In genomic region chr2:14554829-14555580, GRCh38 we compare ENCODE assay signal across 19 cellular contexts.
"Had no signal": no experiment of that assay in that cellular context is flagged by ENCODE, and none has a peak within 500 bp of the region (broad histone marks: within the 10 kb centered on the region; RNA-seq: fewer than 3 reads in every experiment).

No MANE protein-coding gene starts in this region.

- DNase-seq: activated CD4-positive, alpha-beta T cell treated with anti-CD3 and anti-CD28 coated beads, Interleukin-2, amount 10 ng/mL, durations not matched to agents 7 days and 5 days; activated CD8-positive, alpha-beta memory T cell treated with anti-CD3 and anti-CD28 coated beads, Interleukin-2, amount 50 U/mL, for 48 hours; activated gamma-delta T cell treated with Interleukin-2 at 50 U/mL for 16 hours; activated naive CD8-positive, alpha-beta T cell treated with anti-CD3 and anti-CD28 coated beads for 36 hours; activated T-cell treated with anti-CD3 and anti-CD28 coated beads, Interleukin-2, amount 50 U/mL, for 48 hours; amniotic stem cell; effector memory CD8-positive, alpha-beta T cell; heart right ventricle; immature natural killer cell; mesenchymal stem cell; stimulated activated CD4-positive, alpha-beta T cell treated with anti-CD3 and anti-CD28 coated beads, Interleukin-12 subunit alpha, Interleukin-12 subunit beta, amount 100 ng/mL, for 4 hours; stimulated activated CD4-positive, alpha-beta T cell treated with anti-CD3 and anti-CD28 coated beads, Interleukin-1b, Interleukin-23, amount 100 ng/mL, for 48 hours; stimulated activated CD8-positive, alpha-beta memory T cell treated with anti-CD3 and anti-CD28 coated beads, Interleukin-4, amount 100 ng/mL, for 48 hours; stimulated activated naive CD4-positive, alpha-beta T cell; T1000 had no signal

- H3K27me3 Mint-ChIP-seq: activated CD4-positive, alpha-beta T cell treated with anti-CD3 and anti-CD28 coated beads, Interleukin-2, amount 10 ng/mL, durations not matched to agents 7 days and 5 days; activated naive CD8-positive, alpha-beta T cell treated with anti-CD3 and anti-CD28 coated beads for 36 hours; effector memory CD8-positive, alpha-beta T cell had no signal

- H3K27ac Mint-ChIP-seq: activated CD4-positive, alpha-beta T cell treated with anti-CD3 and anti-CD28 coated beads, Interleukin-2, amount 10 ng/mL, durations not matched to agents 7 days and 5 days; activated naive CD8-positive, alpha-beta T cell treated with anti-CD3 and anti-CD28 coated beads for 36 hours; effector memory CD8-positive, alpha-beta T cell; immature natural killer cell; nephron had no signal

- H3K36me3 ChIP-seq: cardiac muscle cell, heart right ventricle, vagina had no signal

- H3K4me1 ChIP-seq: heart right ventricle had no signal

- H3K27ac ChIP-seq: cardiac muscle cell, heart right ventricle, vagina had no signal

- H3K27me3 ChIP-seq: cardiac muscle cell, vagina had no signal

- H3K4me1 Mint-ChIP-seq: activated CD4-positive, alpha-beta T cell treated with anti-CD3 and anti-CD28 coated beads, Interleukin-2, amount 10 ng/mL, durations not matched to agents 7 days and 5 days; activated naive CD8-positive, alpha-beta T cell treated with anti-CD3 and anti-CD28 coated beads for 36 hours; immature natural killer cell had no signal

- H3K4me3 Mint-ChIP-seq: activated CD4-positive, alpha-beta T cell treated with anti-CD3 and anti-CD28 coated beads, Interleukin-2, amount 10 ng/mL, durations not matched to agents 7 days and 5 days; activated naive CD8-positive, alpha-beta T cell treated with anti-CD3 and anti-CD28 coated beads for 36 hours; effector memory CD8-positive, alpha-beta T cell; immature natural killer cell; nephron had no signal

- H3K9me3 ChIP-seq: heart right ventricle, vagina had no signal

- H3K36me3 Mint-ChIP-seq: activated naive CD8-positive, alpha-beta T cell treated with anti-CD3 and anti-CD28 coated beads for 36 hours; immature natural killer cell had no signal

- ATAC-seq: activated CD4-positive, CD25-positive, alpha-beta regulatory T cell treated with anti-CD3 and anti-CD28 coated beads, Interleukin-2, amount 50 U/mL, for 24 hours; effector memory CD8-positive, alpha-beta T cell; heart right ventricle had no signal

- H3K4me3 ChIP-seq: cardiac muscle cell, heart right ventricle, vagina had no signal

- H3K9me3 Mint-ChIP-seq: activated CD4-positive, alpha-beta T cell treated with anti-CD3 and anti-CD28 coated beads, Interleukin-2, amount 10 ng/mL, durations not matched to agents 7 days and 5 days; activated naive CD8-positive, alpha-beta T cell treated with anti-CD3 and anti-CD28 coated beads for 36 hours; effector memory CD8-positive, alpha-beta T cell; nephron had no signal
